In genomic region chr16:84754353-84754856, GRCh38 we compare ENCODE assay signal across 8 cellular contexts. TPM values are rescaled to one million over a fixed set of nuclear protein-coding genes. Genes with fewer than 3 reads are reported as not detected.
DNase-seq lines count a peak whose midpoint lies in the region; ATAC-seq, FAIRE-seq and TF ChIP-seq lines count a peak whose summit lies in the region.

No MANE protein-coding gene starts in this region.

- H3K4me2 ChIP-seq in K562 (ENCODE audit: insufficient read depth, low read length) (no peak overlapping the region), skeletal muscle satellite cell (ENCODE audit: low read length) (peak overlapping the region; percentile 61)

- CTCF ChIA-PET in K562 (lab: Yijun Ruan, JAX; ENCODE audit: low intra/inter-chr PET ratio) = interaction anchor here (0.6 to 2.6 kb wide), 10 partner anchors 28 to 361 kb away, joined by 3 to 34 read pairs (median 4); no protein-coding TSS in a partner anchor

- H3K27me3 ChIP-seq in HAP-1 (ENCODE audit: low read depth) (no peaks in the 10 kb centered on the region), K562 (ENCODE audit: control insufficient read depth in 2 of 2, insufficient read depth in 2 of 2, low read length in 2 of 2) (no peaks in the 10 kb centered on the region), skeletal muscle satellite cell (ENCODE audit: control insufficient read depth, insufficient read depth, low read length) (no peaks in the 10 kb centered on the region)

- peak; percentile 92 for FAIRE-seq in K562 (lab: Jason Lieb, UNC)

- no TSS peak for BruUV-seq in K562 (replicated peaks; lab: Mats Ljungman, UMichigan)

- peaks cover 5% of the 10 kb centered on the region for H3K9me1 ChIP-seq in K562 (ENCODE audit: control insufficient read depth, insufficient read depth, low read length)

- H3K4me1 ChIP-seq in HAP-1 = peaks cover 14% of the 10 kb centered on the region
- H3K4me1 ChIP-seq in K562 (replicated peaks in 1 of 2; ENCODE audit: control insufficient read depth in 2 of 2, insufficient read depth in 2 of 2, low read length in 2 of 2) = peaks cover 0 to 18% of the 10 kb centered on the region in 2 experiments; a peak in 3 of 5 replicates
- peaks cover 24% of the 10 kb centered on the region for H3K4me1 ChIP-seq in skeletal muscle satellite cell (ENCODE audit: control insufficient read depth, insufficient read depth, low read length)

- no peak for TF ChIP-seq POLR2A in K562 (conservative IDR thresholded peaks at IDR 0.05)

- peak; percentile 85 for DNase-seq in EL
- peak; percentile 76 to 85 for DNase-seq in HAP-1 (ENCODE audit: low spot score in 2 of 2)
- DNase-seq in NCI-H1694 treated with DMSO at 0.1 percent for 48 hours (lab: John Stamatoyannopoulos, UW) = peak; percentile 79
- DNase-seq in T-helper 9 cell = peak; percentile 51
- peak; percentile 74 to 89 (median 77) for DNase-seq in K562 (ENCODE audit: extremely low read depth in 1 of 4, low spot score in 3 of 4)
- peak; percentile 42 to 66 for DNase-seq in hippocampal formation (lab: John Stamatoyannopoulos, UW)

- peaks cover 57% of the 10 kb centered on the region for H4K20me1 ChIP-seq in K562 (replicated peaks; ENCODE audit: control insufficient read depth, insufficient read depth, low read length)

- H3K36me3 ChIP-seq in HAP-1 (replicated peaks) (peaks cover 16% of the 10 kb centered on the region), K562 (ENCODE audit: control insufficient read depth, insufficient read depth, low read length) (peaks cover 83% of the 10 kb centered on the region), skeletal muscle satellite cell (ENCODE audit: insufficient read depth, low read length) (peaks cover 17% of the 10 kb centered on the region)

- H3K4me3 ChIP-seq in HAP-1 (no peak overlapping the region), K562 (no peak overlapping the region), skeletal muscle satellite cell (ENCODE audit: low read length) (no peak overlapping the region)

- H3K9ac ChIP-seq in K562 (ENCODE audit: insufficient read depth in 1 of 2, low read depth in 2 of 2, low read length in 2 of 2) = no peak overlapping the region
- peak overlapping the region; percentile 37 for H3K9ac ChIP-seq in skeletal muscle satellite cell (ENCODE audit: low read depth, low read length)

- WGBS in K562 (ENCODE audit: insufficient coverage, low coverage, missing lambda C conversion rate) = 20% methylated on average over 12 of the region's 12 CpGs

- H2AFZ ChIP-seq in K562 (ENCODE audit: low read depth, low read length) = no peak overlapping the region

- in situ Hi-C loops in HAP-1 (cut with MboI; ENCODE audit: low sequenced_read_pairs) (loop anchor here (5.0 kb wide), 1 partner anchor 213 kb away; no protein-coding TSS in a partner anchor), K562 (cut with MboI) (no loop called here)

- peak; percentile 76 to 91 (median 88) for TF ChIP-seq CTCF in K562 (IDR thresholded peaks at IDR 0.05 in 2 of 3, conservative IDR thresholded peaks at IDR 0.05 in 1 of 3; ENCODE audit: insufficient read depth in 2 of 3, low read depth in 1 of 3, low read length in 3 of 3)

- H3K9me3 ChIP-seq in HAP-1 (no peaks in the 10 kb centered on the region), K562 (replicated peaks; ENCODE audit: control insufficient read depth, insufficient read depth, low read depth, low read length) (no peaks in the 10 kb centered on the region), skeletal muscle satellite cell (replicated peaks; ENCODE audit: low read length) (no peaks in the 10 kb centered on the region)

- H3K27ac ChIP-seq in K562 (ENCODE audit: extremely low read depth, low read depth, low read length) = no peak overlapping the region

- TF ChIP-seq EP300 in K562 (IDR thresholded peaks at IDR 0.05; ENCODE audit: low read length) = no peak

- ATAC-seq in K562 = peak; percentile 91
- no peak for ATAC-seq in HG02870 (IDR thresholded peaks at IDR 0.05; ENCODE audit: unreplicated experiment)

- POLR2A ChIA-PET in K562 (lab: Yijun Ruan, JAX) = interaction anchor here (0.8 to 2.0 kb wide), 8 partner anchors 11 to 218 kb away, joined by 3 to 5 read pairs (median 3); no protein-coding TSS in a partner anchor

- intact Hi-C loops in K562 (cut with micrococcal nuclease) = loop anchor here (1.0 to 2.0 kb wide), 5 partner anchors 162 to 216 kb away; no protein-coding TSS in a partner anchor

- peaks cover 98% of the 10 kb centered on the region for H3K79me2 ChIP-seq in K562 (ENCODE audit: control insufficient read depth, insufficient read depth, low read length)

- TF ChIP-seq RAD21 in K562 (CRISPR knock-in tag; conservative IDR thresholded peaks at IDR 0.05 in 1 of 2, IDR thresholded peaks at IDR 0.05 in 1 of 2) = peak; percentile 85 to 90

TF ChIP-seq in K562, 482 proteins besides CTCF, POLR2A, EP300 and RAD21 (continues in another document):
- TF ChIP-seq CC2D1A (IDR thresholded peaks at IDR 0.05) (peak; percentile 43; the same call in 1 of the 2 replicates), RB1 (IDR thresholded peaks at IDR 0.05; ENCODE audit: low read depth) (peak; percentile 40; the same call in 1 of the 2 replicates), L3MBTL2 (IDR thresholded peaks at IDR 0.05) (peak; percentile 52), NFE2L1 (tag; IDR thresholded peaks at IDR 0.05; ENCODE audit: borderline replicate concordance, low read depth) (no peak), TAL1 (IDR thresholded peaks at IDR 0.05) (no peak), FOXK1 (CRISPR knock-in tag; IDR thresholded peaks at IDR 0.05; ENCODE audit: borderline replicate concordance) (0 out of 2 replicates have a peak, but pooled peaks have one; percentile 50), DEAF1 (CRISPR knock-in tag; IDR thresholded peaks at IDR 0.05) (peak; percentile 84), ZBTB43 (CRISPR knock-in tag; IDR thresholded peaks at IDR 0.05) (0 out of 2 replicates have a peak, but pooled peaks have one; percentile 55), KDM1A (IDR thresholded peaks at IDR 0.05) (peak in 1 of 2 experiments; percentile 87; a peak in 2 of 4 replicates)
- TF ChIP-seq, protein P1, sequence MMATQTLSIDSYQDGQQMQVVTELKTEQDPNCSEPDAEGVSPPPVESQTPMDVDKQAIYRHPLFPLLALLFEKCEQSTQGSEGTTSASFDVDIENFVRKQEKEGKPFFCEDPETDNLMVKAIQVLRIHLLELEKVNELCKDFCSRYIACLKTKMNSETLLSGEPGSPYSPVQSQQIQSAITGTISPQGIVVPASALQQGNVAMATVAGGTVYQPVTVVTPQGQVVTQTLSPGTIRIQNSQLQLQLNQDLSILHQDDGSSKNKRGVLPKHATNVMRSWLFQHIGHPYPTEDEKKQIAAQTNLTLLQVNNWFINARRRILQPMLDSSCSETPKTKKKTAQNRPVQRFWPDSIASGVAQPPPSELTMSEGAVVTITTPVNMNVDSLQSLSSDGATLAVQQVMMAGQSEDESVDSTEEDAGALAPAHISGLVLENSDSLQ (IDR thresholded peaks at IDR 0.05) = peak; percentile 10; the same call in 1 of the 2 replicates

RNA-seq across cellular contexts. Expression of gene USP10, which starts 54.6 kb away (rescaled TPM):
- 154 and 338 TPM in 2 replicates for total RNA-seq in K562 (2011; cell fraction: chromatin; rRNA removed; ENCODE audit: low replicate concordance)
- 84.7 and 99.0 TPM in 2 replicates for total RNA-seq in K562 (2011; cell fraction: nucleolus; rRNA removed)
- 165 and 228 TPM in 2 replicates for total RNA-seq in K562 (2011; cell fraction: nucleoplasm; rRNA removed)
- total RNA-seq in K562 (2014; rRNA removed) (78.1 and 96.9 TPM in 2 replicates), K562 (2014; rRNA removed; fragmentation: Illumina TruSeq; extraction: Trizol) (116 and 129 TPM in 2 replicates), K562 (2015; rRNA removed; fragmentation: Illumina TruSeq; extraction: Trizol) (113 and 121 TPM in 2 replicates), K562 (2021) (166 and 171 TPM in 2 replicates)
- polyA plus RNA-seq in K562 (2011; rRNA removed) (130 and 174 TPM in 2 replicates), K562 (2014; fragmentation: Illumina TruSeq; extraction: Trizol) (161 and 197 TPM in 2 replicates), K562 (2014; fragmentation: Nextera tagmentation; extraction: Ambion mirVana) (10 to 100 TPM; 61.7 to 61.9 TPM), K562 (2014; rRNA removed) (87.2 and 93.2 TPM in 2 replicates)
- polyA plus RNA-seq in K562 (2011; cell fraction: cytosol; rRNA removed) = 147 and 220 TPM in 2 replicates
- 170 and 240 TPM in 2 replicates for polyA plus RNA-seq in K562 (2011; cell fraction: nucleus; rRNA removed)
- polyA plus RNA-seq in K562 (2012) = 98.9 and 130 TPM in 2 replicates
- 228 and 275 TPM in 2 replicates for polyA minus RNA-seq in K562 (2011; rRNA and poly(A)+ RNA removed)
- 118 and 134 TPM in 2 replicates for polyA minus RNA-seq in K562 (2011; cell fraction: cytosol; rRNA and poly(A)+ RNA removed)
- polyA minus RNA-seq in K562 (2011; cell fraction: nucleus; rRNA and poly(A)+ RNA removed) = 62.6 and 87.9 TPM in 2 replicates
- total RNA-seq in skeletal muscle satellite cell (2012; rRNA removed) = 60.8 and 68.1 TPM in 2 replicates
